In genomic region chr6:97394160-97394748, GRCh38 we compare ENCODE assay signal across 8 cellular contexts.
A peak's percentile ranks its signal among the peaks of the same experiment; 100 is the strongest.
DNase-seq lines count a peak whose midpoint lies in the region; ATAC-seq, FAIRE-seq and TF ChIP-seq lines count a peak whose summit lies in the region.

No MANE protein-coding gene starts in this region.

- no peak overlapping the region for H3K27ac ChIP-seq in upper lobe of left lung

- peak; percentile 75 to 88 (median 82) for TF ChIP-seq CTCF in upper lobe of left lung (IDR thresholded peaks at IDR 0.05)

- H3K27me3 ChIP-seq in upper lobe of left lung = no peaks in the 10 kb centered on the region

- no peak for TF ChIP-seq POLR2A in upper lobe of left lung (IDR thresholded peaks at IDR 0.05)

- WGBS in upper lobe of left lung, 2 donors = 0% methylated on average over 1 of the region's 1 CpG

- TF ChIP-seq EP300 in upper lobe of left lung (IDR thresholded peaks at IDR 0.05) = no peak

- peak; percentile 82 for FAIRE-seq in endometrium (lab: Jason Lieb, UNC)

- no peaks in the 10 kb centered on the region for H3K4me1 ChIP-seq in upper lobe of left lung

- H3K4me3 ChIP-seq in upper lobe of left lung = no peak overlapping the region

- peak; percentile 16 for DNase-seq in COLO668 (lab: John Stamatoyannopoulos, UW; ENCODE audit: unreplicated experiment)
- DNase-seq in NCI-H2171 treated with DMSO at 0.1 percent for 48 hours (lab: John Stamatoyannopoulos, UW) = peak; percentile 63
- DNase-seq in mucosa of gallbladder (ENCODE audit: low spot score) = peak; percentile 53
- DNase-seq in upper lobe of left lung = peak in 1 of 2 donors; percentile 36

- H3K36me3 ChIP-seq in upper lobe of left lung = no peaks in the 10 kb centered on the region

- no peaks in the 10 kb centered on the region for H3K9me3 ChIP-seq in upper lobe of left lung

- ATAC-seq in GM18907 (IDR thresholded peaks at IDR 0.05; ENCODE audit: unreplicated experiment) = peak; percentile 91
- ATAC-seq in HG03097 (IDR thresholded peaks at IDR 0.05; ENCODE audit: low FRiP score, unreplicated experiment) = peak; percentile 87
- ATAC-seq in activated CD4-positive, CD25-positive, alpha-beta regulatory T cell treated with anti-CD3 and anti-CD28 coated beads, Interleukin-2, amount 50 U/mL, for 24 hours = peak; percentile 51 to 61
- ATAC-seq in upper lobe of left lung (ENCODE audit: low FRiP score in 2 of 2) = peak in 1 of 2 donors; percentile 87
